In genomic region chr2:26423750-26424149, GRCh38 we compare ENCODE assay signal across 23 cellular contexts. TPM values are rescaled to one million over a fixed set of nuclear protein-coding genes. Genes with fewer than 3 reads are reported as not detected.
"Had no signal": no experiment of that assay in that cellular context is flagged by ENCODE, and none has a peak within 500 bp of the region (broad histone marks: within the 10 kb centered on the region; RNA-seq: fewer than 3 reads in every experiment).

No MANE protein-coding gene starts in this region.

- H3K9me3 ChIP-seq: MG63, SJSA1 had no signal

- H3K4me3 ChIP-seq: MG63, SJSA1, SK-N-MC had no signal

- H3K36me3 ChIP-seq: MG63, SJSA1 had no signal

- H3K4me1 ChIP-seq: SJSA1 had no signal

- H3K27me3 ChIP-seq: MG63, SJSA1 had no signal

- FAIRE-seq: RCC 7860 had no signal

- DNase-seq: Karpas-422, KG1, MG63, NCI-H1092, NCI-H1105 treated with DMSO at 0.1 percent for 48 hours, NCI-H1417 treated with DMSO at 0.1 percent for 48 hours, NCI-H146, NCI-H1694 treated with DMSO at 0.1 percent for 48 hours, NCI-H1930, NCI-H2081, NCI-H2107, NCI-H2227 treated with DMSO at 0.1 percent for 48 hours, NCI-H510A, NCI-H524 treated with DMSO at 0.1 percent for 48 hours, NCI-H69, NCI-H774, Right ventricle myocardium superior, RPMI8226, SIG-M5 had no signal

- H3K27ac ChIP-seq: SJSA1, SK-N-MC had no signal

RNA-seq across cellular contexts. Expression of gene DRC1, which starts 22.0 kb away (rescaled TPM):
- total RNA-seq: HT1080, Right ventricle myocardium superior, SJSA1 had no signal

RNA-seq across cellular contexts. Expression of gene OTOF, which starts 54.2 kb away (rescaled TPM):
- total RNA-seq: HT1080, Right ventricle myocardium superior, SJSA1 had no signal
